Comparison of ENCODE assay signal across 1 cellular context in genomic region chrX:23898412-23898959, GRCh38.
TF ChIP-seq lines count a peak whose summit lies in the region.

No MANE protein-coding gene starts in this region.

TF ChIP-seq in endothelial cell of umbilical vein, 7 proteins besides CTCF, POLR2A, EP300 and RAD21 (continued from another document):
- TF ChIP-seq MYC (IDR thresholded peaks at IDR 0.05; ENCODE audit: low read depth, low read length) (no peak), POLR2AphosphoS5 (IDR thresholded peaks at IDR 0.05; ENCODE audit: insufficient read depth, low read depth, low read length) (no peak), MAX (IDR thresholded peaks at IDR 0.05; ENCODE audit: insufficient read depth, insufficient read length) (no peak)
TF ChIP-seq in endothelial cell of umbilical vein: peak in this region for 1.
